ENCODE assay signal across 27 cellular contexts in genomic region chr6:151075527-151075926, GRCh38.
DNase-seq lines count a peak whose midpoint lies in the region; ATAC-seq and TF ChIP-seq lines count a peak whose summit lies in the region.
"Had no signal": no experiment of that assay in that cellular context is flagged by ENCODE, and none has a peak within 500 bp of the region (broad histone marks: within the 10 kb centered on the region; RNA-seq: fewer than 3 reads in every experiment).

No MANE protein-coding gene starts in this region.

- peak overlapping the region; percentile 36 for H3K27ac ChIP-seq in SJCRH30
- H3K27ac ChIP-seq in uterus: no peak overlapping the region
- H3K27ac ChIP-seq: BLaER1 treated with 17β-estradiol and CSF1 and Interleukin-3, amounts not matched to agents 10 nM and 100 nM; dorsolateral prefrontal cortex; right atrium auricular region had no signal

- DNase-seq in EL (peak; percentile 22), SJCRH30 (peak in 1 of 2 experiments; percentile 76), fibroblast of gingiva (ENCODE audit: low read depth) (peak; percentile 23), osteocyte (ENCODE audit: extremely low spot score, unreplicated experiment) (no peak), uterus (no peak)
- DNase-seq: ACHN; activated CD4-positive, alpha-beta T cell treated with anti-CD3 and anti-CD28 coated beads for 36 hours; activated CD8-positive, alpha-beta memory T cell treated with anti-CD3 and anti-CD28 coated beads for 24 hours; activated naive CD4-positive, alpha-beta T cell; activated T-cell treated with anti-CD3 and anti-CD28 coated beads, Interleukin-2, amount 50 U/mL, for 4 hours; amniotic stem cell; dorsolateral prefrontal cortex; KG1; kidney glomerular epithelial cell; NCI-H187; NCI-H774; OCI-M1; SIG-M5; stimulated activated CD4-positive, alpha-beta T cell treated with anti-CD3 and anti-CD28 coated beads, Interleukin-15, amount 100 ng/mL, for 24 hours; stimulated activated CD8-positive, alpha-beta memory T cell treated with anti-CD3 and anti-CD28 coated beads, Interleukin-4, amount 100 ng/mL, for 48 hours had no signal

- H3K36me3 Mint-ChIP-seq in osteocyte (ENCODE audit: unreplicated experiment): peaks cover 14% of the 10 kb centered on the region
- H3K36me3 Mint-ChIP-seq in stimulated activated memory B cell treated with anti-CD40 and anti-IgM and Interleukin-4, amounts not matched to agents 10 μg/mL and 1 μg/mL and 100 μg/mL, for 72 hours: peaks cover 52% of the 10 kb centered on the region

- peaks cover 17% of the 10 kb centered on the region for H3K4me1 ChIP-seq in SJCRH30
- no peaks in the 10 kb centered on the region for H3K4me1 ChIP-seq in uterus

- TF ChIP-seq CTCF in osteocyte (IDR thresholded peaks at IDR 0.05): no peak
- TF ChIP-seq CTCF in uterus (IDR thresholded peaks at IDR 0.05): no peak

- peaks cover 13% of the 10 kb centered on the region for H3K9me3 Mint-ChIP-seq in osteocyte (ENCODE audit: unreplicated experiment)
- H3K9me3 Mint-ChIP-seq in stimulated activated memory B cell treated with anti-CD40 and anti-IgM and Interleukin-4, amounts not matched to agents 10 μg/mL and 1 μg/mL and 100 μg/mL, for 72 hours: peaks cover 3% of the 10 kb centered on the region
- H3K9me3 Mint-ChIP-seq: T-helper 1 cell treated with Interleukin-12 subunit alpha and Interleukin-12 subunit beta and Interleukin-4 antibody, amounts not matched to agents 30 μg/mL and 1 μg/mL, for 36 hours had no signal

- peak overlapping the region; percentile 50 for H3K27ac Mint-ChIP-seq in osteocyte (ENCODE audit: unreplicated experiment)
- H3K27ac Mint-ChIP-seq in stimulated activated memory B cell treated with anti-CD40 and anti-IgM and Interleukin-4, amounts not matched to agents 10 μg/mL and 1 μg/mL and 100 μg/mL, for 72 hours: no peak overlapping the region
- H3K27ac Mint-ChIP-seq: activated CD4-positive, alpha-beta T cell treated with anti-CD3 and anti-CD28 coated beads for 36 hours; T-helper 1 cell treated with Interleukin-12 subunit alpha and Interleukin-12 subunit beta and Interleukin-4 antibody, amounts not matched to agents 30 μg/mL and 1 μg/mL, for 36 hours; type B pancreatic cell had no signal

- TF ChIP-seq POLR2A in uterus (IDR thresholded peaks at IDR 0.05): no peak

- H3K27me3 Mint-ChIP-seq in osteocyte (ENCODE audit: unreplicated experiment): no peaks in the 10 kb centered on the region
- H3K27me3 Mint-ChIP-seq in stimulated activated memory B cell treated with anti-CD40 and anti-IgM and Interleukin-4, amounts not matched to agents 10 μg/mL and 1 μg/mL and 100 μg/mL, for 72 hours: no peaks in the 10 kb centered on the region
- H3K27me3 Mint-ChIP-seq: activated CD4-positive, alpha-beta T cell treated with anti-CD3 and anti-CD28 coated beads for 36 hours; type B pancreatic cell had no signal

- H3K4me3 ChIP-seq in SJCRH30: no peak overlapping the region
- H3K4me3 ChIP-seq in uterus: no peak overlapping the region
- H3K4me3 ChIP-seq: dorsolateral prefrontal cortex, right atrium auricular region had no signal

- ATAC-seq in GM21723 (IDR thresholded peaks at IDR 0.05; ENCODE audit: unreplicated experiment) (no peak), HG02588 (IDR thresholded peaks at IDR 0.05; ENCODE audit: unreplicated experiment) (no peak)
- ATAC-seq in stimulated activated memory B cell treated with anti-CD40 and anti-IgM and Interleukin-4, amounts not matched to agents 10 μg/mL and 1 μg/mL and 100 μg/mL, for 72 hours: no peak
- ATAC-seq: activated CD4-positive, alpha-beta T cell treated with anti-CD3 and anti-CD28 coated beads for 36 hours; activated T-cell treated with anti-CD3 and anti-CD28 coated beads, Interleukin-2, amount 50 U/mL, for 4 hours had no signal

- intact Hi-C loops in uterus (cut with DNase I; ENCODE audit: low total_unique reads): no loop called here

- H3K27me3 ChIP-seq in SJCRH30 (no peaks in the 10 kb centered on the region), uterus (no peaks in the 10 kb centered on the region)
- H3K27me3 ChIP-seq: BLaER1 treated with 17β-estradiol and CSF1 and Interleukin-3, amounts not matched to agents 10 nM and 100 nM; dorsolateral prefrontal cortex; right atrium auricular region had no signal

- H3K4me3 Mint-ChIP-seq in osteocyte (ENCODE audit: unreplicated experiment): no peak overlapping the region
- no peak overlapping the region for H3K4me3 Mint-ChIP-seq in stimulated activated memory B cell treated with anti-CD40 and anti-IgM and Interleukin-4, amounts not matched to agents 10 μg/mL and 1 μg/mL and 100 μg/mL, for 72 hours
- H3K4me3 Mint-ChIP-seq: activated CD4-positive, alpha-beta T cell treated with anti-CD3 and anti-CD28 coated beads for 36 hours; activated T-cell treated with anti-CD3 and anti-CD28 coated beads, Interleukin-2, amount 50 U/mL, for 4 hours; T-helper 1 cell treated with Interleukin-12 subunit alpha and Interleukin-12 subunit beta and Interleukin-4 antibody, amounts not matched to agents 30 μg/mL and 1 μg/mL, for 36 hours; type B pancreatic cell had no signal

- H3K9me3 ChIP-seq in SJCRH30 (replicated peaks) (no peaks in the 10 kb centered on the region; the same call in 1 of the 2 replicates), uterus (no peaks in the 10 kb centered on the region)
- H3K9me3 ChIP-seq: right atrium auricular region had no signal

- H3K4me1 Mint-ChIP-seq in osteocyte (ENCODE audit: unreplicated experiment): peaks cover 34% of the 10 kb centered on the region
- H3K4me1 Mint-ChIP-seq in stimulated activated memory B cell treated with anti-CD40 and anti-IgM and Interleukin-4, amounts not matched to agents 10 μg/mL and 1 μg/mL and 100 μg/mL, for 72 hours: peaks cover 17% of the 10 kb centered on the region
- H3K4me1 Mint-ChIP-seq: activated CD4-positive, alpha-beta T cell treated with anti-CD3 and anti-CD28 coated beads for 36 hours had no signal

- 0 out of 2 replicates have a peak, but pooled peaks cover 5% of the 10 kb centered on the region for H3K36me3 ChIP-seq in SJCRH30
- no peaks in the 10 kb centered on the region for H3K36me3 ChIP-seq in uterus
- H3K36me3 ChIP-seq: right atrium auricular region had no signal

Comparison
In these comparisons a context has a peak if more than half of its experiments do, and no peak if none do; other contexts are left out.
1. DNase-seq: peak in EL (single experiment) and fibroblast of gingiva (single experiment); none in osteocyte (single experiment) and uterus (0 of 2).